8 cellular contexts compared by ENCODE assay signal in genomic region chr1:40710581-40711315, GRCh38. TPM values are rescaled to one million over a fixed set of nuclear protein-coding genes. Genes with fewer than 3 reads are reported as not detected.
DNase-seq lines count a peak whose midpoint lies in the region; ATAC-seq and TF ChIP-seq lines count a peak whose summit lies in the region.

No MANE protein-coding gene starts in this region.

- POLR2A ChIA-PET in T-cell (lab: Charles Lee) = interaction anchor here in 1 of 2 donors (1.6 kb wide), 1 partner anchor 21 kb away, joined by 5 read pairs; no protein-coding TSS in a partner anchor

- H3K27me3 ChIP-seq in psoas muscle (ENCODE audit: insufficient read depth in 3 of 3, low read length in 2 of 3) = no peaks in the 10 kb centered on the region

- WGBS in psoas muscle, 3 donors = 4 to 9% (median 6%) methylated on average over 7 of the region's 7 CpGs

- H3K4me3 Mint-ChIP-seq in T-cell = peak overlapping the region; percentile 39 to 96 (median 88)
- peak overlapping the region; percentile 97 for H3K4me3 Mint-ChIP-seq in glutamatergic neuron (ENCODE audit: unreplicated experiment)

- peaks cover 9% of the 10 kb centered on the region for H3K36me3 Mint-ChIP-seq in T-cell
- no peaks in the 10 kb centered on the region for H3K36me3 Mint-ChIP-seq in glutamatergic neuron (ENCODE audit: unreplicated experiment)

- H3K9me3 Mint-ChIP-seq in T-cell (no peaks in the 10 kb centered on the region), glutamatergic neuron (ENCODE audit: unreplicated experiment) (peaks cover 3% of the 10 kb centered on the region)

- H3K4me1 Mint-ChIP-seq in T-cell (peaks cover 63 to 71% (median 69%) of the 10 kb centered on the region in 3 donors), glutamatergic neuron (ENCODE audit: low read depth, unreplicated experiment) (peaks cover 17% of the 10 kb centered on the region)

- peak overlapping the region; percentile 89 for H3K9ac ChIP-seq in ES-I3 (ENCODE audit: low read depth, low read length)

- CTCF ChIA-PET in T-cell (lab: Charles Lee) = interaction anchor here in 1 of 2 donors (0.5 to 1.5 kb wide), 3 partner anchors 20 to 1998 kb away, joined by 4 to 5 read pairs (median 4); partner anchors contain the start of gene NFYC

- H3K9me3 ChIP-seq in ES-I3 (ENCODE audit: control insufficient read depth, insufficient read depth, low read length) (no peaks in the 10 kb centered on the region), psoas muscle (no peaks in the 10 kb centered on the region)

- DNase-seq in T-cell = no peak
- no peak for DNase-seq in glutamatergic neuron
- DNase-seq in psoas muscle = no peak
- no peak for DNase-seq in SHP77 treated with DMSO at 0.1 percent for 48 hours (lab: John Stamatoyannopoulos, UW)
- DNase-seq in effector CD4-positive, alpha-beta T cell = no peak
- DNase-seq in NCI-H1436 treated with DMSO at 0.1 percent for 48 hours (lab: John Stamatoyannopoulos, UW) = no peak

- peak overlapping the region; percentile 75 for H3K4me3 ChIP-seq in psoas muscle

- H3K27ac ChIP-seq in psoas muscle = peak overlapping the region; percentile 81

- H3K4me1 ChIP-seq in ES-I3 (ENCODE audit: insufficient read depth, low read length) = peaks cover 13% of the 10 kb centered on the region
- peaks cover 57% of the 10 kb centered on the region for H3K4me1 ChIP-seq in psoas muscle

- H3K27ac Mint-ChIP-seq in T-cell = peak overlapping the region; percentile 28 to 65
- peak overlapping the region; percentile 98 for H3K27ac Mint-ChIP-seq in glutamatergic neuron (ENCODE audit: unreplicated experiment)

- TF ChIP-seq CTCF in glutamatergic neuron (IDR thresholded peaks at IDR 0.05; ENCODE audit: partially characterized antibody, unreplicated experiment) (no peak), psoas muscle (IDR thresholded peaks at IDR 0.05) (no peak)

- ATAC-seq in T-cell (replicated peaks in 1 of 4) = no peak
- no peak for ATAC-seq in psoas muscle
- no peak for ATAC-seq in GM21390 (IDR thresholded peaks at IDR 0.05; ENCODE audit: unreplicated experiment)

- H3K36me3 ChIP-seq in ES-I3 (ENCODE audit: insufficient read depth, low read length) (no peaks in the 10 kb centered on the region), psoas muscle (ENCODE audit: insufficient read depth in 1 of 2, low read depth in 1 of 2) (peaks cover 0 to 3% of the 10 kb centered on the region in 2 donors)

- H3K27me3 Mint-ChIP-seq in T-cell = no peaks in the 10 kb centered on the region
- H3K27me3 Mint-ChIP-seq in glutamatergic neuron (ENCODE audit: unreplicated experiment) = peaks cover 7% of the 10 kb centered on the region

- intact Hi-C loops in psoas muscle (cut with DNase I) = no loop called here

RNA-seq across cellular contexts. Expression of gene NFYC, which starts 19.2 kb away (rescaled TPM):
- total RNA-seq in T-cell (10 to 100 TPM; 50.1 to 60.4 (median 52.9) TPM), glutamatergic neuron (ENCODE audit: unreplicated experiment) (44.2 TPM), psoas muscle (10 to 100 TPM; 45.8 to 67.8 (median 61.1) TPM)
- 10 to 100 TPM; 52.0 to 69.0 (median 58.6) TPM for polyA plus RNA-seq in psoas muscle

RNA-seq across cellular contexts. Expression of gene RIMS3, which starts 45.3 kb away (rescaled TPM):
- 1 to 10 TPM; 1.8 to 3.0 (median 2.3) TPM for total RNA-seq in T-cell
- 126 TPM for total RNA-seq in glutamatergic neuron (ENCODE audit: unreplicated experiment)
- total RNA-seq in psoas muscle = under 1 TPM; 0.15 to 0.42 (median 0.35) TPM
- under 1 TPM; 0.07 to 0.31 (median 0.16) TPM for polyA plus RNA-seq in psoas muscle

Comparison
In these comparisons a context has a peak if more than half of its experiments do, and no peak if none do; other contexts are left out.
1. RNA of gene RIMS3, which starts 45.3 kb away (total RNA-seq): 126 TPM in glutamatergic neuron (single experiment); 1.8 to 3.0 TPM in T-cell and 0.15 to 0.42 TPM in psoas muscle; every median in the first group is over 10 times any median in the second.